ENCODE assay signal across 36 cellular contexts in the genomic region with DNA sequence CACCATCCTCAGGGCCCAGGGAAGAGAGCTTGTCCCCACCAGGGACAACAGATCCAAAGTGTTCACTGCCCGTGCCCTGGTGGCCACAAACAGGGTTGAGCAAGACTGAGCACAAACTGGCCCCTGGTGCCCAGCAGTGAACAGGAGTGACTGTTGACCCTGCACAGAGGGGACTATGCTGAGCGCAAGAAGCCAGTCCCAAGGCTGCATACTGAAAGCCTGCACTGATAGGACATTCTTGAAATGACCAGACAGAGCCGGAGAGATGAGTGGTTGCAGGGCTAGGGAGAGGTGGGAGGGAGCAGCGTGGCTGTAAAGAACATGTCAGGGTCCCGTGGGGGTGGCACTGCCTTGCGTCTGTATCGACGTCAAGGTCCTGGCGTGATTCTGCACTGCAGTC. TPM values are rescaled to one million over a fixed set of nuclear protein-coding genes. Genes with fewer than 3 reads are reported as not detected.
DNase-seq lines count a peak whose midpoint lies in the region; ATAC-seq, FAIRE-seq and TF ChIP-seq lines count a peak whose summit lies in the region.
"Had no signal": no experiment of that assay in that cellular context is flagged by ENCODE, and none has a peak within 500 bp of the region (broad histone marks: within the 10 kb centered on the region; RNA-seq: fewer than 3 reads in every experiment).

No MANE protein-coding gene starts in this region.

- ATAC-seq in IMR-90 (ENCODE audit: low read depth) (no peak), HG02852 (IDR thresholded peaks at IDR 0.05; ENCODE audit: unreplicated experiment) (no peak)
- ATAC-seq: activated CD8-positive, alpha-beta memory T cell treated with anti-CD3 and anti-CD28 coated beads, Interleukin-2, amount 10 ng/mL, durations not matched to agents 7 days and 5 days; activated T-cell treated with anti-CD3 and anti-CD28 coated beads, Interleukin-2, amount 50 U/mL, for 4 hours; body of pancreas; gastrocnemius medialis; left colon; pancreas; stimulated activated effector memory CD8-positive, alpha-beta T cell treated with anti-CD3 and anti-CD28 coated beads, Interleukin-12 subunit alpha, Interleukin-12 subunit beta, amount 100 ng/mL, for 72 hours had no signal

- 67% methylated on average over 2 of the region's 9 CpGs; no CpG with 5 or more reads in 1 of the 2 experiments for WGBS in IMR-90 (ENCODE audit: extremely low coverage in 2 of 2, insufficient read length in 1 of 2), 2 experiments
- 83% methylated on average over 9 of the region's 9 CpGs; no CpG with 5 or more reads in 1 of the 2 experiments for WGBS in H1 (ENCODE audit: extremely low coverage in 1 of 2, insufficient coverage in 1 of 2, insufficient read length in 1 of 2, insufficient replicate concordance in 2 of 2, low coverage in 1 of 2, low lambda C conversion rate in 2 of 2, missing lambda C conversion rate in 1 of 2), 2 experiments
- WGBS in neuronal stem cell (ENCODE audit: extremely low coverage in 2 of 2, insufficient read length in 2 of 2, insufficient replicate concordance in 1 of 2), 2 donors: no CpG with 5 or more reads among the region's 9 CpGs

- no peak overlapping the region for H2BK5ac ChIP-seq in IMR-90 (ENCODE audit: low read depth, low read length, poor library complexity, severe bottlenecking)
- H2BK5ac ChIP-seq in H1 (ENCODE audit: low read depth, low read length): no peak overlapping the region
- H2BK5ac ChIP-seq in neuronal stem cell (ENCODE audit: low read length): no peak overlapping the region

- no peak overlapping the region for H3K23ac ChIP-seq in IMR-90 (ENCODE audit: low read depth, low read length)
- H3K23ac ChIP-seq in H1 (ENCODE audit: insufficient read length): no peak overlapping the region
- no peak overlapping the region for H3K23ac ChIP-seq in neuronal stem cell (ENCODE audit: low read depth, low read length, poor library complexity)

- no peak overlapping the region for H2AK9ac ChIP-seq in IMR-90 (replicated peaks; ENCODE audit: low read depth, low read length, poor library complexity)

- dilution Hi-C loops in IMR-90 (cut with HindIII; ENCODE audit: low sequenced_read_pairs, unreplicated experiment): no loop called here

- H2BK20ac ChIP-seq in IMR-90 (ENCODE audit: low read depth, low read length) (no peak overlapping the region), H1 (ENCODE audit: low read length) (peak overlapping the region; percentile 89)

- H3K14ac ChIP-seq in IMR-90 (replicated peaks; ENCODE audit: low read depth, low read length) (no peak overlapping the region), H1 (ENCODE audit: insufficient read length) (no peak overlapping the region), neuronal stem cell (ENCODE audit: low read length) (no peak overlapping the region)

- FAIRE-seq in H1 (lab: Jason Lieb, UNC): no peak
- FAIRE-seq: endometrium, pancreas, RCC 7860 had no signal

- H3K56ac ChIP-seq in IMR-90 (ENCODE audit: extremely low read depth, insufficient read depth, low read length) (no peak overlapping the region), H1 (replicated peaks; ENCODE audit: insufficient read length, low read depth, low read length) (no peak overlapping the region)

- H3K4ac ChIP-seq in IMR-90 (ENCODE audit: low read depth, low read length): no peak overlapping the region
- no peak overlapping the region for H3K4ac ChIP-seq in H1 (replicated peaks; ENCODE audit: insufficient read length, low read depth, low read length)
- H3K4ac ChIP-seq in neuronal stem cell (ENCODE audit: low read length): no peak overlapping the region

- H3K79me2 ChIP-seq in H1 (ENCODE audit: control insufficient read depth in 1 of 2, insufficient read depth in 2 of 2, low read length in 2 of 2): no peaks in the 10 kb centered on the region
- H3K79me2 ChIP-seq: hepatocyte had no signal

- H4K5ac ChIP-seq in IMR-90 (ENCODE audit: low read depth, low read length) (no peak overlapping the region), H1 (ENCODE audit: insufficient read length, low read depth, low read length) (no peak overlapping the region)

- H2BK12ac ChIP-seq in H1 (ENCODE audit: low read depth, low read length): peak overlapping the region; percentile 53; the same call in 1 of the 2 replicates
- no peak overlapping the region for H2BK12ac ChIP-seq in neuronal stem cell (ENCODE audit: low read length)

- no peak overlapping the region for H3K4me2 ChIP-seq in IMR-90 (ENCODE audit: low read depth, low read length)
- no peak overlapping the region for H3K4me2 ChIP-seq in H1 (ENCODE audit: insufficient read depth in 1 of 2, low read depth in 2 of 2, low read length in 2 of 2)
- H3K4me2 ChIP-seq in neuronal stem cell (ENCODE audit: insufficient read depth, low read length, poor library complexity, severe bottlenecking): no peak overlapping the region
- H3K4me2 ChIP-seq: hepatocyte had no signal

- peaks cover 29% of the 10 kb centered on the region for H3K27me3 ChIP-seq in IMR-90 (ENCODE audit: control insufficient read depth, insufficient read depth, low read length)
- H3K27me3 ChIP-seq in H1 (replicated peaks in 1 of 4; ENCODE audit: control insufficient read depth in 3 of 4, extremely low read depth in 1 of 4, insufficient read depth in 3 of 4, low read length in 3 of 4): no peaks in the 10 kb centered on the region; a peak in 1 of 7 replicates
- peaks cover 0 to 31% (median 1%) of the 10 kb centered on the region in 3 experiments for H3K27me3 ChIP-seq in neuronal stem cell (ENCODE audit: control insufficient read depth in 3 of 3, insufficient read depth in 3 of 3, low read depth in 1 of 3, low read length in 3 of 3)
- H3K27me3 ChIP-seq: hepatocyte, MG63, pancreas had no signal

- intact Hi-C loops in IMR-90 (cut with micrococcal nuclease): no loop called here

- H4K8ac ChIP-seq in IMR-90 (ENCODE audit: low read depth in 2 of 2, low read length in 2 of 2) (no peak overlapping the region), H1 (ENCODE audit: extremely low read depth, insufficient read depth, low read length) (no peak overlapping the region; the same call in 1 of the 2 replicates), neuronal stem cell (ENCODE audit: low read depth, low read length) (no peak overlapping the region)

- no peak overlapping the region for H3K18ac ChIP-seq in IMR-90 (ENCODE audit: low read depth, low read length)
- H3K18ac ChIP-seq in H1 (ENCODE audit: extremely low read depth, low read length): no peak overlapping the region
- no peak overlapping the region for H3K18ac ChIP-seq in neuronal stem cell (ENCODE audit: low read length)

- H3K23me2 ChIP-seq in H1 (ENCODE audit: low read depth, low read length): peaks cover 4% of the 10 kb centered on the region; the same call in 1 of the 2 replicates

- H3K27ac ChIP-seq in IMR-90 (ENCODE audit: insufficient read depth, low read length): no peak overlapping the region
- no peak overlapping the region for H3K27ac ChIP-seq in H1 (ENCODE audit: low read depth, low read length)
- no peak overlapping the region for H3K27ac ChIP-seq in neuronal stem cell (replicated peaks; ENCODE audit: low read length)
- H3K27ac ChIP-seq: body of pancreas, C4-2B, esophagus muscularis mucosa, gastrocnemius medialis, hepatocyte, pancreas, WERI-Rb-1 had no signal

- H2BK15ac ChIP-seq in IMR-90 (ENCODE audit: low read depth, low read length): no peak overlapping the region
- H2BK15ac ChIP-seq in H1 (ENCODE audit: low read length): no peak overlapping the region
- no peak overlapping the region for H2BK15ac ChIP-seq in neuronal stem cell (ENCODE audit: low read length)

- H3K9me3 ChIP-seq in IMR-90 (ENCODE audit: control insufficient read depth, insufficient read depth, low read length) (no peaks in the 10 kb centered on the region), H1 (ENCODE audit: insufficient read depth in 2 of 2, low read depth in 1 of 2, low read length in 1 of 2) (no peaks in the 10 kb centered on the region), neuronal stem cell (replicated peaks in 1 of 2; ENCODE audit: control insufficient read depth in 2 of 2, insufficient read depth in 1 of 2, low read depth in 1 of 2, low read length in 2 of 2) (no peaks in the 10 kb centered on the region)
- H3K9me3 ChIP-seq: body of pancreas, esophagus muscularis mucosa, gastrocnemius medialis, MG63, pancreas had no signal

- H3K4me1 ChIP-seq in IMR-90 (ENCODE audit: control insufficient read depth, insufficient read depth, low read length) (peaks cover 5% of the 10 kb centered on the region; the same call in 1 of the 2 replicates), H1 (replicated peaks in 1 of 4; ENCODE audit: control insufficient read depth in 3 of 4, insufficient read depth in 4 of 4, low read length in 3 of 4) (peaks cover 0 to 36% (median 18%) of the 10 kb centered on the region in 4 experiments; a peak in 6 of 7 replicates), neuronal stem cell (ENCODE audit: control insufficient read depth in 2 of 2, insufficient read depth in 1 of 2, low read depth in 1 of 2, low read length in 2 of 2) (peaks cover 9 to 12% of the 10 kb centered on the region in 2 donors)
- H3K4me1 ChIP-seq: gastrocnemius medialis, pancreas had no signal

- BruUV-seq in IMR-90 (replicated peaks; lab: Mats Ljungman, UMichigan): no TSS peak

- DNase-seq in EH (ENCODE audit: low read depth) (peak; percentile 16), IMR-90 (no peak), H1 (ENCODE audit: low read depth in 1 of 2, low spot score in 2 of 2) (no peak), neuronal stem cell (ENCODE audit: low spot score) (no peak), SK-N-DZ (ENCODE audit: low spot score) (no peak), NCI-H1436 treated with DMSO at 0.1 percent for 48 hours (lab: John Stamatoyannopoulos, UW) (no peak)
- DNase-seq: activated CD4-positive, alpha-beta T cell treated with anti-CD3 and anti-CD28 coated beads, Interleukin-2, amount 10 ng/mL, durations not matched to agents 7 days and 5 days; activated CD8-positive, alpha-beta memory T cell treated with anti-CD3 and anti-CD28 coated beads, Interleukin-2, amount 10 ng/mL, durations not matched to agents 7 days and 5 days; activated gamma-delta T cell treated with Interleukin-2 at 50 U/mL for 16 hours; activated T-cell treated with anti-CD3 and anti-CD28 coated beads, Interleukin-2, amount 50 U/mL, for 4 hours; body of pancreas; Caco-2; cerebellar nuclear complex; DMS79 treated with DMSO at 0.1 percent for 48 hours; gastrocnemius medialis; KG1; left colon; MG63; NCI-H1417; NCI-H2029 treated with DMSO at 0.1 percent for 48 hours; NCI-H345; pancreas; SIG-M5; trophoblast cell; WERI-Rb-1 had no signal

- H4K91ac ChIP-seq in IMR-90 (ENCODE audit: insufficient read depth, low read depth, low read length) (no peak overlapping the region), H1 (replicated peaks; ENCODE audit: insufficient read length, low read length) (peak overlapping the region; percentile 73), neuronal stem cell (ENCODE audit: low read depth, low read length, poor library complexity) (no peak overlapping the region)

- in situ Hi-C loops in IMR-90 (cut with MboI; ENCODE audit: low sequenced_read_pairs): no loop called here

- no peak overlapping the region for H2BK120ac ChIP-seq in IMR-90 (ENCODE audit: low read depth, low read length)
- peak overlapping the region; percentile 61 for H2BK120ac ChIP-seq in H1 (replicated peaks; ENCODE audit: low read depth, low read length)
- peak overlapping the region; percentile 93 for H2BK120ac ChIP-seq in neuronal stem cell (ENCODE audit: low read depth, low read length)

- H2AK5ac ChIP-seq in IMR-90 (ENCODE audit: low read depth, low read length) (no peak overlapping the region), H1 (ENCODE audit: low read depth, low read length) (peak overlapping the region; percentile 32; the same call in 1 of the 2 replicates), neuronal stem cell (ENCODE audit: low read depth, low read length) (no peak overlapping the region)

- H2AFZ ChIP-seq in IMR-90 (replicated peaks; ENCODE audit: low read length, poor library complexity) (peak overlapping the region; percentile 63), H1 (ENCODE audit: low read length) (no peak overlapping the region), neuronal stem cell (ENCODE audit: low read length) (peak overlapping the region; percentile 75)
- H2AFZ ChIP-seq: hepatocyte had no signal

- TF ChIP-seq POLR2A in IMR-90 (IDR thresholded peaks at IDR 0.05; ENCODE audit: low read depth, low read length) (no peak), H1 (IDR thresholded peaks at IDR 0.05; ENCODE audit: control extremely low read depth in 1 of 2, low read depth in 2 of 2, low read length in 2 of 2) (no peak)

- H4K20me1 ChIP-seq in IMR-90 (ENCODE audit: insufficient read depth, low read length) (no peaks in the 10 kb centered on the region; the same call in 1 of the 2 replicates), H1 (replicated peaks in 1 of 2; ENCODE audit: control insufficient read depth in 1 of 2, insufficient read depth in 2 of 2, low read length in 2 of 2) (peaks cover 0 to 1% of the 10 kb centered on the region in 2 experiments)

- CTCF ChIA-PET in IMR-90 (lab: Yijun Ruan, JAX) (no interaction called here), H1 (lab: Charles Lee; ENCODE audit: partially characterized antibody) (interaction anchor here (0.6 to 3.3 kb wide), 6 partner anchors 13 to 91 kb away, joined by 3 to 22 read pairs (median 4); a partner anchor contains a TSS)

- H3K9me1 ChIP-seq in IMR-90 (ENCODE audit: insufficient read depth, low read length): no peaks in the 10 kb centered on the region

- H3K9ac ChIP-seq in IMR-90 (ENCODE audit: low read depth, low read length) (no peak overlapping the region), H1 (replicated peaks in 1 of 4; ENCODE audit: extremely low read depth in 1 of 4, low read depth in 3 of 4, low read length in 3 of 4) (no peak overlapping the region), neuronal stem cell (ENCODE audit: low read depth, low read length, poor library complexity) (peak overlapping the region; percentile 77)

- H3K36me3 ChIP-seq in IMR-90 (ENCODE audit: control insufficient read depth, insufficient read depth, low read length): no peaks in the 10 kb centered on the region
- no peaks in the 10 kb centered on the region for H3K36me3 ChIP-seq in H1 (ENCODE audit: control insufficient read depth in 2 of 4, insufficient read depth in 4 of 4, low read length in 3 of 4)
- H3K36me3 ChIP-seq in neuronal stem cell (replicated peaks in 1 of 2; ENCODE audit: control insufficient read depth in 2 of 2, insufficient read depth in 2 of 2, low read length in 2 of 2): no peaks in the 10 kb centered on the region
- H3K36me3 ChIP-seq: esophagus muscularis mucosa, gastrocnemius medialis, MG63, pancreas, WERI-Rb-1 had no signal

- POLR2A ChIA-PET in IMR-90 (lab: Charles Lee; ENCODE audit: unreplicated experiment): no interaction called here
- POLR2A ChIA-PET in H1 (lab: Charles Lee; ENCODE audit: partially characterized antibody): interaction anchor here (0.8 to 2.2 kb wide), 5 partner anchors 9 to 390 kb away, joined by 3 to 7 read pairs (median 3); a partner anchor contains a TSS

- no peak for TF ChIP-seq RAD21 in IMR-90 (IDR thresholded peaks at IDR 0.05; ENCODE audit: low read length)
- no peak for TF ChIP-seq RAD21 in H1 (IDR thresholded peaks at IDR 0.05 in 1 of 2, conservative IDR thresholded peaks at IDR 0.05 in 1 of 2; ENCODE audit: low read depth in 2 of 2, low read length in 2 of 2)

- TF ChIP-seq EP300 in H1 (IDR thresholded peaks at IDR 0.05; ENCODE audit: borderline replicate concordance in 1 of 2, low read depth in 2 of 2, low read length in 2 of 2): no peak

- H3K79me1 ChIP-seq in IMR-90 (ENCODE audit: low read depth in 1 of 2, low read length in 2 of 2) (no peaks in the 10 kb centered on the region), H1 (ENCODE audit: low read depth, low read length) (no peaks in the 10 kb centered on the region), neuronal stem cell (ENCODE audit: low read depth, low read length) (peaks cover 2% of the 10 kb centered on the region)

- no peak overlapping the region for H3K4me3 ChIP-seq in IMR-90 (ENCODE audit: insufficient read depth, low read depth, low read length)
- H3K4me3 ChIP-seq in H1 (ENCODE audit: extremely low read depth in 1 of 4, insufficient read depth in 2 of 4, low read depth in 3 of 4, low read length in 4 of 4): no peak overlapping the region
- no peak overlapping the region for H3K4me3 ChIP-seq in neuronal stem cell (ENCODE audit: low read length in 2 of 2)
- H3K4me3 ChIP-seq: body of pancreas, esophagus muscularis mucosa, gastrocnemius medialis, hepatocyte, MG63, pancreas had no signal

- TF ChIP-seq CTCF in IMR-90 (conservative IDR thresholded peaks at IDR 0.05; ENCODE audit: low read depth, low read length) (no peak), H1 (IDR thresholded peaks at IDR 0.05; ENCODE audit: control extremely low read depth in 1 of 3, insufficient read depth in 1 of 3, low read depth in 1 of 3, low read length in 3 of 3) (no peak)

RNA-seq across cellular contexts. Expression of a gene that starts 2.9 kb away (rescaled TPM):
- total RNA-seq in IMR-90 (2012; rRNA removed): 0.28 and 0.36 TPM in 2 replicates
- polyA plus RNA-seq in IMR-90 (2012; rRNA removed) (1.0 and 1.6 TPM in 2 replicates), H1 (2011; rRNA removed) (8.8 and 13.5 TPM in 2 replicates)
- polyA plus RNA-seq in IMR-90 (2012; cell fraction: cytosol; rRNA removed): 0.57 and 1.9 TPM in 2 replicates
- 3.1 and 7.9 TPM in 2 replicates for polyA plus RNA-seq in IMR-90 (2012; cell fraction: nucleus; rRNA removed; ENCODE audit: low replicate concordance)
- total RNA-seq in H1 (2021; fragmentation: NEBNext Ultra II Directional; extraction: Animal tissue kit (Norgen Biotek cat#: 25700)): 2.5 and 2.6 TPM in 2 replicates
- 9.1 TPM for polyA plus RNA-seq in H1 (2011; cell fraction: cytosol; rRNA removed)
- polyA plus RNA-seq in H1 (2011; cell fraction: nucleus; rRNA removed): 17.7 TPM
- 2.1 to 3.9 TPM (median 3.5 TPM) in 4 replicates for polyA plus RNA-seq in H1 (2012, experiment 1 of 2)
- 3.5 TPM for polyA plus RNA-seq in H1 (2012, experiment 2 of 2)
- polyA plus RNA-seq in H1 (2013, experiment 1 of 2): 3.0 TPM
- polyA plus RNA-seq in H1 (2013, experiment 2 of 2): 2.8 TPM
- 2.3 and 2.5 TPM in 2 replicates for polyA minus RNA-seq in H1 (2011; rRNA and poly(A)+ RNA removed)
- 4.5 TPM for polyA minus RNA-seq in H1 (2011; cell fraction: cytosol; rRNA and poly(A)+ RNA removed)
- 7.0 TPM for polyA minus RNA-seq in H1 (2011; cell fraction: nucleus; rRNA and poly(A)+ RNA removed)
- 7.5 TPM for polyA plus RNA-seq in neuronal stem cell (2013, experiment 1 of 2)
- 7.2 TPM for polyA plus RNA-seq in neuronal stem cell (2013, experiment 2 of 2)
- polyA plus RNA-seq in SK-N-DZ (2014; cell fraction: cytosol; rRNA removed): 0.09 and 0.43 TPM in 2 replicates
- 0.76 and 0.86 TPM in 2 replicates for polyA plus RNA-seq in SK-N-DZ (2014; cell fraction: nucleus; rRNA removed)
- total RNA-seq: Caco-2 had no signal

RNA-seq across cellular contexts. Expression of a gene that starts 3.5 kb away (rescaled TPM):
- not detected in 2 replicates for total RNA-seq in IMR-90 (2012; rRNA removed)
- polyA plus RNA-seq in IMR-90 (2012; rRNA removed): not detected in 2 replicates
- not detected in 2 replicates for polyA plus RNA-seq in IMR-90 (2012; cell fraction: cytosol; rRNA removed)
- not detected in 2 replicates for polyA plus RNA-seq in IMR-90 (2012; cell fraction: nucleus; rRNA removed; ENCODE audit: low replicate concordance)
- total RNA-seq in H1 (2021; fragmentation: NEBNext Ultra II Directional; extraction: Animal tissue kit (Norgen Biotek cat#: 25700)): 0.29 and 0.76 TPM in 2 replicates
- 0.39 and 0.66 TPM in 2 replicates for polyA plus RNA-seq in H1 (2011; rRNA removed)
- polyA plus RNA-seq in H1 (2011; cell fraction: cytosol; rRNA removed): 0.36 TPM
- 2.9 TPM for polyA plus RNA-seq in H1 (2011; cell fraction: nucleus; rRNA removed)
- polyA plus RNA-seq in H1 (2012, experiment 1 of 2): 0.23 to 0.46 TPM (median 0.39 TPM) in 4 replicates
- 0.10 TPM for polyA plus RNA-seq in H1 (2012, experiment 2 of 2)
- polyA plus RNA-seq in H1 (2013, experiment 1 of 2): 0.28 TPM
- 0.15 TPM for polyA plus RNA-seq in H1 (2013, experiment 2 of 2)
- polyA minus RNA-seq in H1 (2011; rRNA and poly(A)+ RNA removed): 0.10 TPM in 1 of 2 replicates, not detected in the other
- not detected for polyA minus RNA-seq in H1 (2011; cell fraction: cytosol; rRNA and poly(A)+ RNA removed)
- polyA minus RNA-seq in H1 (2011; cell fraction: nucleus; rRNA and poly(A)+ RNA removed): 0.50 TPM
- not detected for polyA plus RNA-seq in neuronal stem cell (2013, experiment 1 of 2)
- polyA plus RNA-seq in neuronal stem cell (2013, experiment 2 of 2): not detected
- not detected in 2 replicates for polyA plus RNA-seq in SK-N-DZ (2014; cell fraction: cytosol; rRNA removed)
- polyA plus RNA-seq in SK-N-DZ (2014; cell fraction: nucleus; rRNA removed): not detected in 2 replicates
- total RNA-seq: activated CD4-positive, alpha-beta T cell treated with anti-CD3 and anti-CD28 coated beads, Interleukin-2, amount 10 ng/mL, durations not matched to agents 7 days and 5 days; activated CD8-positive, alpha-beta memory T cell treated with anti-CD3 and anti-CD28 coated beads, Interleukin-2, amount 10 ng/mL, durations not matched to agents 7 days and 5 days; activated T-cell treated with anti-CD3 and anti-CD28 coated beads, Interleukin-2, amount 50 U/mL, for 4 hours; body of pancreas; Caco-2; dermis microvascular lymphatic vessel endothelial cell; esophagus muscularis mucosa; gastrocnemius medialis; hepatocyte; pancreas; renal cortical epithelial cell; skeletal muscle tissue; subcutaneous adipose tissue had no signal
- polyA plus RNA-seq: hepatocyte, pancreas had no signal

RNA-seq across cellular contexts. Expression of a gene that starts 13.9 kb away (rescaled TPM):
- not detected in 2 replicates for total RNA-seq in IMR-90 (2012; rRNA removed)
- polyA plus RNA-seq in IMR-90 (2012; rRNA removed) (0.07 TPM in 1 of 2 replicates, not detected in the other), H1 (2011; rRNA removed) (0.12 and 0.30 TPM in 2 replicates)
- 0.03 and 0.04 TPM in 2 replicates for polyA plus RNA-seq in IMR-90 (2012; cell fraction: cytosol; rRNA removed)
- polyA plus RNA-seq in IMR-90 (2012; cell fraction: nucleus; rRNA removed; ENCODE audit: low replicate concordance): 0.19 and 0.28 TPM in 2 replicates
- 0.17 and 0.19 TPM in 2 replicates for total RNA-seq in H1 (2021; fragmentation: NEBNext Ultra II Directional; extraction: Animal tissue kit (Norgen Biotek cat#: 25700))
- 0.27 TPM for polyA plus RNA-seq in H1 (2011; cell fraction: cytosol; rRNA removed)
- polyA plus RNA-seq in H1 (2011; cell fraction: nucleus; rRNA removed): 0.67 TPM
- polyA plus RNA-seq in H1 (2012, experiment 1 of 2): 0.32 to 0.41 TPM (median 0.40 TPM) in 4 replicates
- polyA plus RNA-seq in H1 (2012, experiment 2 of 2): 0.25 TPM
- polyA plus RNA-seq in H1 (2013, experiment 1 of 2): 0.08 TPM
- polyA plus RNA-seq in H1 (2013, experiment 2 of 2): 0.07 TPM
- 0.12 TPM in 1 of 2 replicates, not detected in the other for polyA minus RNA-seq in H1 (2011; rRNA and poly(A)+ RNA removed)
- 0.37 TPM for polyA minus RNA-seq in H1 (2011; cell fraction: cytosol; rRNA and poly(A)+ RNA removed)
- 0.20 TPM for polyA minus RNA-seq in H1 (2011; cell fraction: nucleus; rRNA and poly(A)+ RNA removed)
- polyA plus RNA-seq in neuronal stem cell (2013, experiment 1 of 2): not detected
- not detected for polyA plus RNA-seq in neuronal stem cell (2013, experiment 2 of 2)
- polyA plus RNA-seq in SK-N-DZ (2014; cell fraction: cytosol; rRNA removed): not detected in 2 replicates
- polyA plus RNA-seq in SK-N-DZ (2014; cell fraction: nucleus; rRNA removed): not detected in 2 replicates
- total RNA-seq: skeletal muscle tissue had no signal

RNA-seq across cellular contexts. Expression of a gene that starts 23.0 kb away (rescaled TPM):
- 4.2 and 4.7 TPM in 2 replicates for total RNA-seq in IMR-90 (2012; rRNA removed)
- polyA plus RNA-seq in IMR-90 (2012; rRNA removed) (10.6 and 12.2 TPM in 2 replicates), H1 (2011; rRNA removed) (7.9 and 14.0 TPM in 2 replicates)
- polyA plus RNA-seq in IMR-90 (2012; cell fraction: cytosol; rRNA removed): 3.2 and 6.8 TPM in 2 replicates
- 10.9 and 32.5 TPM in 2 replicates for polyA plus RNA-seq in IMR-90 (2012; cell fraction: nucleus; rRNA removed; ENCODE audit: low replicate concordance)
- total RNA-seq in H1 (2021; fragmentation: NEBNext Ultra II Directional; extraction: Animal tissue kit (Norgen Biotek cat#: 25700)): 17.5 and 18.2 TPM in 2 replicates
- 10.0 TPM for polyA plus RNA-seq in H1 (2011; cell fraction: cytosol; rRNA removed)
- 48.4 TPM for polyA plus RNA-seq in H1 (2011; cell fraction: nucleus; rRNA removed)
- 7.8 to 17.1 TPM (median 14.4 TPM) in 4 replicates for polyA plus RNA-seq in H1 (2012, experiment 1 of 2)
- 9.1 TPM for polyA plus RNA-seq in H1 (2012, experiment 2 of 2)
- polyA plus RNA-seq in H1 (2013, experiment 1 of 2): 9.5 TPM
- 8.5 TPM for polyA plus RNA-seq in H1 (2013, experiment 2 of 2)
- polyA minus RNA-seq in H1 (2011; rRNA and poly(A)+ RNA removed): 16.0 and 19.4 TPM in 2 replicates
- polyA minus RNA-seq in H1 (2011; cell fraction: cytosol; rRNA and poly(A)+ RNA removed): 21.0 TPM
- polyA minus RNA-seq in H1 (2011; cell fraction: nucleus; rRNA and poly(A)+ RNA removed): 35.2 TPM
- polyA plus RNA-seq in neuronal stem cell (2013, experiment 1 of 2): 5.7 TPM
- 5.8 TPM for polyA plus RNA-seq in neuronal stem cell (2013, experiment 2 of 2)
- polyA plus RNA-seq in SK-N-DZ (2014; cell fraction: cytosol; rRNA removed): 0.23 and 0.97 TPM in 2 replicates
- 0.69 and 1.7 TPM in 2 replicates for polyA plus RNA-seq in SK-N-DZ (2014; cell fraction: nucleus; rRNA removed)

RNA-seq across cellular contexts. Expression of a gene that starts 30.5 kb away (rescaled TPM):
- 12.9 and 17.2 TPM in 2 replicates for total RNA-seq in IMR-90 (2012; rRNA removed)
- polyA plus RNA-seq in IMR-90 (2012; rRNA removed): 171 and 200 TPM in 2 replicates
- 100 and 301 TPM in 2 replicates for polyA plus RNA-seq in IMR-90 (2012; cell fraction: cytosol; rRNA removed)
- 38.4 and 113 TPM in 2 replicates for polyA plus RNA-seq in IMR-90 (2012; cell fraction: nucleus; rRNA removed; ENCODE audit: low replicate concordance)
- total RNA-seq in H1 (2021; fragmentation: NEBNext Ultra II Directional; extraction: Animal tissue kit (Norgen Biotek cat#: 25700)): 125 and 138 TPM in 2 replicates
- 30.5 and 49.9 TPM in 2 replicates for polyA plus RNA-seq in H1 (2011; rRNA removed)
- polyA plus RNA-seq in H1 (2011; cell fraction: cytosol; rRNA removed): 13.6 TPM
- 40.2 TPM for polyA plus RNA-seq in H1 (2011; cell fraction: nucleus; rRNA removed)
- polyA plus RNA-seq in H1 (2012, experiment 1 of 2): 38.8 to 127 TPM (median 112 TPM) in 4 replicates
- polyA plus RNA-seq in H1 (2012, experiment 2 of 2): 66.7 TPM
- 147 TPM for polyA plus RNA-seq in H1 (2013, experiment 1 of 2)
- polyA plus RNA-seq in H1 (2013, experiment 2 of 2): 151 TPM
- 2.8 and 4.9 TPM in 2 replicates for polyA minus RNA-seq in H1 (2011; rRNA and poly(A)+ RNA removed)
- 109 TPM for polyA minus RNA-seq in H1 (2011; cell fraction: cytosol; rRNA and poly(A)+ RNA removed)
- 58.7 TPM for polyA minus RNA-seq in H1 (2011; cell fraction: nucleus; rRNA and poly(A)+ RNA removed)
- polyA plus RNA-seq in neuronal stem cell (2013, experiment 1 of 2): 310 TPM
- 296 TPM for polyA plus RNA-seq in neuronal stem cell (2013, experiment 2 of 2)
- polyA plus RNA-seq in SK-N-DZ (2014; cell fraction: cytosol; rRNA removed): 57.4 and 64.4 TPM in 2 replicates
- 31.6 and 40.3 TPM in 2 replicates for polyA plus RNA-seq in SK-N-DZ (2014; cell fraction: nucleus; rRNA removed)
